11 cellular contexts compared by ENCODE assay signal in genomic region chr12:105523164-105524057, GRCh38.
DNase-seq lines count a peak whose midpoint lies in the region; ATAC-seq and TF ChIP-seq lines count a peak whose summit lies in the region.
"Had no signal": no experiment of that assay in that cellular context is flagged by ENCODE, and none has a peak within 500 bp of the region (broad histone marks: within the 10 kb centered on the region; RNA-seq: fewer than 3 reads in every experiment).

No MANE protein-coding gene starts in this region.

- no peak overlapping the region for H3K27ac Mint-ChIP-seq in CD8-positive, alpha-beta memory T cell

- H3K23ac ChIP-seq in trophoblast cell (ENCODE audit: low read length) = no peak overlapping the region

- H3K36me3 Mint-ChIP-seq in CD8-positive, alpha-beta memory T cell = peaks cover 0 to 7% (median 0%) of the 10 kb centered on the region in 3 donors

- peaks cover 13% of the 10 kb centered on the region for H3K4me1 ChIP-seq in adipocyte (ENCODE audit: control insufficient read depth, insufficient read depth, low read length)
- peaks cover 7 to 13% of the 10 kb centered on the region in 2 experiments for H3K4me1 ChIP-seq in trophoblast cell (ENCODE audit: control insufficient read depth in 1 of 2, insufficient read depth in 2 of 2, low read length in 2 of 2)
- H3K4me1 ChIP-seq in CD8-positive, alpha-beta memory T cell (ENCODE audit: insufficient read depth, low read length) = no peaks in the 10 kb centered on the region
- H3K4me1 ChIP-seq: BLaER1 treated with 17β-estradiol and CSF1 and Interleukin-3, amounts not matched to agents 10 nM and 100 nM; right lobe of liver had no signal

- DNase-seq in AG09319 (ENCODE audit: extremely low read depth, low read depth) (peak; percentile 74), adipocyte (ENCODE audit: low read depth) (peak; percentile 98), Right ventricle myocardium superior (peak; percentile 91), trophoblast cell (peak; percentile 27 to 52), caudate nucleus (lab: John Stamatoyannopoulos, UW) (no peak), KBM-7 (no peak)
- no peak for DNase-seq in CD8-positive, alpha-beta memory T cell
- DNase-seq: NCI-H524 treated with DMSO at 0.1 percent for 48 hours, right lobe of liver had no signal

- in situ Hi-C loops in KBM-7 (cut with MboI; ENCODE audit: low pct_unique_long_range_greater_than_20kb, low sequenced_read_pairs) = no loop called here

- H2AFZ ChIP-seq in trophoblast cell (ENCODE audit: insufficient read depth, low read length, poor library complexity) = no peak overlapping the region

- no peak overlapping the region for H4K12ac ChIP-seq in trophoblast cell (ENCODE audit: low read depth, low read length)

- H3K4me3 Mint-ChIP-seq in CD8-positive, alpha-beta memory T cell = peak overlapping the region in 1 of 7 donors; percentile 2

- no peaks in the 10 kb centered on the region for H3K4me1 Mint-ChIP-seq in CD8-positive, alpha-beta memory T cell

- H3K27me3 ChIP-seq in adipocyte (replicated peaks; ENCODE audit: control insufficient read depth, insufficient read depth, low read length) (peaks cover 4% of the 10 kb centered on the region), trophoblast cell (ENCODE audit: insufficient read depth, low read length) (no peaks in the 10 kb centered on the region)
- no peaks in the 10 kb centered on the region for H3K27me3 ChIP-seq in CD8-positive, alpha-beta memory T cell (ENCODE audit: insufficient read depth, low read length, poor library complexity, severe bottlenecking)
- H3K27me3 ChIP-seq: BLaER1 treated with 17β-estradiol and CSF1 and Interleukin-3, amounts not matched to agents 10 nM and 100 nM had no signal

- H3K27me3 Mint-ChIP-seq in CD8-positive, alpha-beta memory T cell = peaks cover 0 to 3% of the 10 kb centered on the region in 2 donors

- H4K91ac ChIP-seq in trophoblast cell (ENCODE audit: low read depth, low read length) = peak overlapping the region; percentile 48

- intact Hi-C loops in Right ventricle myocardium superior (cut with DNase I) = no loop called here

- peak overlapping the region; percentile 18 for H3K4me2 ChIP-seq in trophoblast cell (ENCODE audit: low read length)
- H3K4me2 ChIP-seq: BLaER1 treated with 17β-estradiol and CSF1 and Interleukin-3, amounts not matched to agents 10 nM and 100 nM had no signal

- peak overlapping the region; percentile 72 for H2BK12ac ChIP-seq in trophoblast cell (ENCODE audit: low read length)

- H3K4me3 ChIP-seq in adipocyte (ENCODE audit: low read length) (peak overlapping the region; percentile 31), trophoblast cell (ENCODE audit: low read depth, low read length) (no peak overlapping the region)
- no peak overlapping the region for H3K4me3 ChIP-seq in CD8-positive, alpha-beta memory T cell (ENCODE audit: low read length)
- H3K4me3 ChIP-seq: BLaER1 treated with 17β-estradiol and CSF1 and Interleukin-3, amounts not matched to agents 10 nM and 100 nM; right lobe of liver had no signal

- peak overlapping the region; percentile 38 for H3K9ac ChIP-seq in adipocyte (ENCODE audit: low read length)
- no peak overlapping the region for H3K9ac ChIP-seq in trophoblast cell (ENCODE audit: low read length)
- H3K9ac ChIP-seq: BLaER1 treated with 17β-estradiol and CSF1 and Interleukin-3, amounts not matched to agents 10 nM and 100 nM had no signal

- H3K4ac ChIP-seq in trophoblast cell (ENCODE audit: low read depth, low read length) = no peak overlapping the region

- POLR2A ChIA-PET in CD8-positive, alpha-beta memory T cell (lab: Charles Lee) = no interaction called here

- peak; percentile 99 for ATAC-seq in Right ventricle myocardium superior (ENCODE audit: poor library complexity)
- no peak for ATAC-seq in GM21447 (IDR thresholded peaks at IDR 0.05; ENCODE audit: unreplicated experiment)
- ATAC-seq: right lobe of liver had no signal

- WGBS in trophoblast cell (ENCODE audit: extremely low coverage, insufficient coverage, insufficient read length) = no CpG with 5 or more reads among the region's 16 CpGs

- H3K14ac ChIP-seq in trophoblast cell (ENCODE audit: low read length) = no peak overlapping the region

- H3K79me1 ChIP-seq in trophoblast cell (ENCODE audit: low read length) = peaks cover 8% of the 10 kb centered on the region

- H2BK120ac ChIP-seq in trophoblast cell (ENCODE audit: insufficient read depth, low read length, poor library complexity) = peak overlapping the region; percentile 37

- no peak for TF ChIP-seq CTCF in AG09319 (IDR thresholded peaks at IDR 0.05; ENCODE audit: low read depth, low read length)

- H3K36me3 ChIP-seq in adipocyte (ENCODE audit: control insufficient read depth, insufficient read depth, low read length, severe bottlenecking) = no peaks in the 10 kb centered on the region
- H3K36me3 ChIP-seq in trophoblast cell (ENCODE audit: control insufficient read depth in 1 of 2, insufficient read depth in 2 of 2, low read length in 2 of 2) = no peaks in the 10 kb centered on the region
- no peaks in the 10 kb centered on the region for H3K36me3 ChIP-seq in CD8-positive, alpha-beta memory T cell (ENCODE audit: insufficient read depth, low read length)
- H3K36me3 ChIP-seq: BLaER1 treated with 17β-estradiol and CSF1 and Interleukin-3, amounts not matched to agents 10 nM and 100 nM; right lobe of liver had no signal

- no peaks in the 10 kb centered on the region for H3K79me2 ChIP-seq in trophoblast cell (ENCODE audit: control insufficient read depth, insufficient read depth, low read length, poor library complexity)

- H3K9me3 ChIP-seq in adipocyte (ENCODE audit: control insufficient read depth, low read length) = no peaks in the 10 kb centered on the region
- peaks cover 3% of the 10 kb centered on the region for H3K9me3 ChIP-seq in trophoblast cell (ENCODE audit: insufficient read depth, low read depth, low read length)
- H3K9me3 ChIP-seq in CD8-positive, alpha-beta memory T cell (ENCODE audit: low read length) = no peaks in the 10 kb centered on the region
- H3K9me3 ChIP-seq: right lobe of liver had no signal

- no peak overlapping the region for H4K8ac ChIP-seq in trophoblast cell (ENCODE audit: low read depth, low read length)

- no peak overlapping the region for H3K18ac ChIP-seq in trophoblast cell (ENCODE audit: low read length)

- CTCF ChIA-PET in CD8-positive, alpha-beta memory T cell (lab: Charles Lee) = no interaction called here

- peak overlapping the region; percentile 55 for H3K27ac ChIP-seq in trophoblast cell (ENCODE audit: low read depth, low read length)
- H3K27ac ChIP-seq in CD8-positive, alpha-beta memory T cell (ENCODE audit: low read depth, low read length) = no peak overlapping the region
- H3K27ac ChIP-seq in caudate nucleus (ENCODE audit: low read depth, low read length) = no peak overlapping the region
- H3K27ac ChIP-seq: BLaER1 treated with 17β-estradiol and CSF1 and Interleukin-3, amounts not matched to agents 10 nM and 100 nM; right lobe of liver had no signal

- H2AK5ac ChIP-seq in trophoblast cell (ENCODE audit: low read length) = no peak overlapping the region

- peaks cover 0 to 3% (median 0%) of the 10 kb centered on the region in 5 donors for H3K9me3 Mint-ChIP-seq in CD8-positive, alpha-beta memory T cell

- H2BK5ac ChIP-seq in trophoblast cell (ENCODE audit: low read depth, low read length, poor library complexity) = peak overlapping the region; percentile 44

Comparison
In these comparisons a context has a peak if more than half of its experiments do, and no peak if none do; other contexts are left out.
1. DNase-seq: peak in AG09319 (single experiment), adipocyte (single experiment), Right ventricle myocardium superior (single experiment) and trophoblast cell (2 of 2); none in CD8-positive, alpha-beta memory T cell (0 of 5), caudate nucleus (0 of 61) and KBM-7 (single experiment).